In the genomic region with DNA sequence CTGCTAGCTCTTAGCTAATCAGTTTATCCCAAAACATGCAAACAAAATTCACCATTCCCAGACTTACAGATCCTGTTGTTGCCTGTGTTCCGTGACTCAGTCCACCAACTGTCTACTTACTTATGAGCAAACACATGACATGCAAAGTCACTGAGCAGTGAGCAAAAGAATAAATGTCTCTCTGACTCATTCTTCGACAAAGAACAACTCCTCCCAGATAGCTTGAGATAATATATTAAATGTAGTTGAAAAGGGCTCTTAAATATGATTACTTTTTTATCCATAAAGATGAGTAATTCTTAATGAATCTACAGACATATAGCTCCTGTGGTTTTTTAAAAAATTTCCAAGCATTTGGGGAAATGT, we compare ENCODE assay signal across 1 cellular context.
TF ChIP-seq lines count a peak whose summit lies in the region.

No MANE protein-coding gene starts in this region.

TF ChIP-seq in SK-N-SH, 30 proteins besides CTCF, POLR2A, EP300 and RAD21 (continued from another document):
- no peak for TF ChIP-seq USF2 (IDR thresholded peaks at IDR 0.05; ENCODE audit: borderline replicate concordance, low read depth, low read length)
- TF ChIP-seq POLR2AphosphoS5 (IDR thresholded peaks at IDR 0.05; ENCODE audit: low read depth, low read length): peak; percentile 19; the same call in 1 of the 2 replicates
- 0 out of 2 replicates have a peak, but pooled peaks have one; percentile 22 for TF ChIP-seq NFIC (IDR thresholded peaks at IDR 0.05; ENCODE audit: borderline replicate concordance)
- TF ChIP-seq SIN3A (IDR thresholded peaks at IDR 0.05; ENCODE audit: borderline replicate concordance, low read depth, low read length): no peak
- no peak for TF ChIP-seq IRF3 (IDR thresholded peaks at IDR 0.05; ENCODE audit: low read depth, low read length)
- TF ChIP-seq CHD2 (IDR thresholded peaks at IDR 0.05; ENCODE audit: low read length, partially characterized antibody): no peak
- no peak for TF ChIP-seq EZH2phosphoT487 (IDR thresholded peaks at IDR 0.05; ENCODE audit: borderline replicate concordance, low read depth)
- TF ChIP-seq YY1 (IDR thresholded peaks at IDR 0.05; ENCODE audit: low read depth): no peak
- TF ChIP-seq ELF1 (IDR thresholded peaks at IDR 0.05): no peak
- TF ChIP-seq NRF1 (IDR thresholded peaks at IDR 0.05; ENCODE audit: low read depth, low read length): no peak
- TF ChIP-seq GATA2 (CRISPR knock-in tag; IDR thresholded peaks at IDR 0.05): no peak
- TF ChIP-seq, protein P1, sequence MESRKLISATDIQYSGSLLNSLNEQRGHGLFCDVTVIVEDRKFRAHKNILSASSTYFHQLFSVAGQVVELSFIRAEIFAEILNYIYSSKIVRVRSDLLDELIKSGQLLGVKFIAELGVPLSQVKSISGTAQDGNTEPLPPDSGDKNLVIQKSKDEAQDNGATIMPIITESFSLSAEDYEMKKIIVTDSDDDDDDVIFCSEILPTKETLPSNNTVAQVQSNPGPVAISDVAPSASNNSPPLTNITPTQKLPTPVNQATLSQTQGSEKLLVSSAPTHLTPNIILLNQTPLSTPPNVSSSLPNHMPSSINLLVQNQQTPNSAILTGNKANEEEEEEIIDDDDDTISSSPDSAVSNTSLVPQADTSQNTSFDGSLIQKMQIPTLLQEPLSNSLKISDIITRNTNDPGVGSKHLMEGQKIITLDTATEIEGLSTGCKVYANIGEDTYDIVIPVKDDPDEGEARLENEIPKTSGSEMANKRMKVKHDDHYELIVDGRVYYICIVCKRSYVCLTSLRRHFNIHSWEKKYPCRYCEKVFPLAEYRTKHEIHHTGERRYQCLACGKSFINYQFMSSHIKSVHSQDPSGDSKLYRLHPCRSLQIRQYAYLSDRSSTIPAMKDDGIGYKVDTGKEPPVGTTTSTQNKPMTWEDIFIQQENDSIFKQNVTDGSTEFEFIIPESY (IDR thresholded peaks at IDR 0.05; ENCODE audit: borderline replicate concordance, low read depth): no peak
- 0 out of 2 replicates have a peak, but pooled peaks have one; percentile 19 for TF ChIP-seq MEF2A (IDR thresholded peaks at IDR 0.05; ENCODE audit: borderline replicate concordance, low read depth)
- TF ChIP-seq RCOR1 (IDR thresholded peaks at IDR 0.05; ENCODE audit: low read length): no peak
- TF ChIP-seq TCF12 (IDR thresholded peaks at IDR 0.05): peak; percentile 79
- TF ChIP-seq RXRA (IDR thresholded peaks at IDR 0.05; ENCODE audit: borderline replicate concordance, low read depth): 0 out of 2 replicates have a peak, but pooled peaks have one; percentile 13
- no peak for TF ChIP-seq FOXM1 (IDR thresholded peaks at IDR 0.05; ENCODE audit: low read depth)
- peak; percentile 82 for TF ChIP-seq JUND (IDR thresholded peaks at IDR 0.05)
- no peak for TF ChIP-seq MXI1 (IDR thresholded peaks at IDR 0.05; ENCODE audit: low read depth, low read length)
- TF ChIP-seq, protein P2, sequence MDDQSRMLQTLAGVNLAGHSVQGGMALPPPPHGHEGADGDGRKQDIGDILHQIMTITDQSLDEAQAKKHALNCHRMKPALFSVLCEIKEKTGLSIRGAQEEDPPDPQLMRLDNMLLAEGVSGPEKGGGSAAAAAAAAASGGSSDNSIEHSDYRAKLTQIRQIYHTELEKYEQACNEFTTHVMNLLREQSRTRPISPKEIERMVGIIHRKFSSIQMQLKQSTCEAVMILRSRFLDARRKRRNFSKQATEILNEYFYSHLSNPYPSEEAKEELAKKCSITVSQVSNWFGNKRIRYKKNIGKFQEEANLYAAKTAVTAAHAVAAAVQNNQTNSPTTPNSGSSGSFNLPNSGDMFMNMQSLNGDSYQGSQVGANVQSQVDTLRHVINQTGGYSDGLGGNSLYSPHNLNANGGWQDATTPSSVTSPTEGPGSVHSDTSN (IDR thresholded peaks at IDR 0.05): peak; percentile 78
- no peak for TF ChIP-seq RFX5 (IDR thresholded peaks at IDR 0.05; ENCODE audit: low read length)
- peak; percentile 53; the same call in 1 of the 2 replicates for TF ChIP-seq MAX (IDR thresholded peaks at IDR 0.05; ENCODE audit: low read depth)
- no peak; the same call in 1 of the 2 replicates for TF ChIP-seq USF1 (IDR thresholded peaks at IDR 0.05; ENCODE audit: borderline replicate concordance, low read depth)
- TF ChIP-seq FOSL2 (IDR thresholded peaks at IDR 0.05; ENCODE audit: borderline replicate concordance, low read depth): peak; percentile 90
